Comparison of ENCODE assay signal across 1 cellular context in the genomic region with DNA sequence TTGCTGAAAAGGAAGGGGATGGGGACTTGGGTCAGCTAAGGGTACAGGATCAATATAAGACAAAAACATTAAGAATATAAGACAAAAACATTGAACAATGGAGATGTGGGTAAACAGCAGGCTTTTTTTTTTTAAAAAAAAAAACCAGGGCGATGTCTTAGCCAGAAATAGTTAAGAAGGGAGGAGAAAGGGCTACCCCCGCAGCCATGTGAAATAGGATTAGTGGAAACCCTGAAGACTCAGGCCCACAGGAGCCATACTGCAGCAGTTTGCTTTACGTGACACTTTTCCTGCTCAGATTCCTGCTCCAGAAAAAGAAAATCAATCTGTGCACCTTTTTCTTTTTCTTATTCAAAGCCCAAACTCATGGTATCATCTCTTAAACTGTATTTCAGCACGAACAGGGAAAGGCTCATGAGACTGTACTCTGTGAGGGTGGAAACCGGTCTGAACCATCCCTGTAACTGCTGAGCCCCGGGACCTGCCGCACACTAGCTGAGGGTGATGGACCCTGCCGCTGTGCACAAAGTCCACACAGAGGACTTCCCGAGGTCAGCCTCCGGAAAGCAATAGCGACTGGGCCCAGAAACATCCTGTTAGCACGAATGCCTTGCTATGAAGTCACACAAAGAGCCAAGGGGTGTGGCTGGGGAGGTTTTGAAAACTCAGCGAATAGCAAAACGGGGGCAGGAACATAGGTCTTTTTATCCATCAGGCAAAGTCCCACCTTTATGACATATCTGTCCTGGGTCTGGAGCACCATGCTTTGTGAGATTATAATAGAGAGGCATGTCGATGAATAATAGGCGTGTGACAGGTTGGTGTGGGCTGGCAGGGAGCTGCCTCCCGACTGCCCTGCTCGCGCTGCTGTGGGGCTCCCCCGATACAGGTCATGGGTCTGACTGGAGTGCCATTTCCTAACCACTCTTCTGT.
TF ChIP-seq lines count a peak whose summit lies in the region.

No MANE protein-coding gene starts in this region.

TF ChIP-seq in HepG2, 621 proteins besides CTCF, POLR2A, EP300 and RAD21 (continued from another document):
- TF ChIP-seq, protein P1, sequence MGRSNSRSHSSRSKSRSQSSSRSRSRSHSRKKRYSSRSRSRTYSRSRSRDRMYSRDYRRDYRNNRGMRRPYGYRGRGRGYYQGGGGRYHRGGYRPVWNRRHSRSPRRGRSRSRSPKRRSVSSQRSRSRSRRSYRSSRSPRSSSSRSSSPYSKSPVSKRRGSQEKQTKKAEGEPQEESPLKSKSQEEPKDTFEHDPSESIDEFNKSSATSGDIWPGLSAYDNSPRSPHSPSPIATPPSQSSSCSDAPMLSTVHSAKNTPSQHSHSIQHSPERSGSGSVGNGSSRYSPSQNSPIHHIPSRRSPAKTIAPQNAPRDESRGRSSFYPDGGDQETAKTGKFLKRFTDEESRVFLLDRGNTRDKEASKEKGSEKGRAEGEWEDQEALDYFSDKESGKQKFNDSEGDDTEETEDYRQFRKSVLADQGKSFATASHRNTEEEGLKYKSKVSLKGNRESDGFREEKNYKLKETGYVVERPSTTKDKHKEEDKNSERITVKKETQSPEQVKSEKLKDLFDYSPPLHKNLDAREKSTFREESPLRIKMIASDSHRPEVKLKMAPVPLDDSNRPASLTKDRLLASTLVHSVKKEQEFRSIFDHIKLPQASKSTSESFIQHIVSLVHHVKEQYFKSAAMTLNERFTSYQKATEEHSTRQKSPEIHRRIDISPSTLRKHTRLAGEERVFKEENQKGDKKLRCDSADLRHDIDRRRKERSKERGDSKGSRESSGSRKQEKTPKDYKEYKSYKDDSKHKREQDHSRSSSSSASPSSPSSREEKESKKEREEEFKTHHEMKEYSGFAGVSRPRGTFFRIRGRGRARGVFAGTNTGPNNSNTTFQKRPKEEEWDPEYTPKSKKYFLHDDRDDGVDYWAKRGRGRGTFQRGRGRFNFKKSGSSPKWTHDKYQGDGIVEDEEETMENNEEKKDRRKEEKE (IDR thresholded peaks at IDR 0.05): no peak
- TF ChIP-seq ZNF34 (CRISPR knock-in tag; IDR thresholded peaks at IDR 0.05; ENCODE audit: borderline replicate concordance): no peak
- TF ChIP-seq TRAFD1 (CRISPR knock-in tag; IDR thresholded peaks at IDR 0.05; ENCODE audit: borderline replicate concordance): no peak
- no peak for TF ChIP-seq ZFP1 (CRISPR knock-in tag; IDR thresholded peaks at IDR 0.05)
- no peak for TF ChIP-seq FOXP1 (IDR thresholded peaks at IDR 0.05)
- TF ChIP-seq FOXP1 (CRISPR knock-in tag; IDR thresholded peaks at IDR 0.05): no peak
- no peak for TF ChIP-seq SAP130 (CRISPR knock-in tag; IDR thresholded peaks at IDR 0.05; ENCODE audit: low read depth)
- no peak for TF ChIP-seq ZNF747 (CRISPR knock-in tag; IDR thresholded peaks at IDR 0.05; ENCODE audit: borderline replicate concordance)
- TF ChIP-seq FOXK2 (IDR thresholded peaks at IDR 0.05): no peak
- TF ChIP-seq KDM3A (CRISPR knock-in tag; IDR thresholded peaks at IDR 0.05; ENCODE audit: low read depth): no peak
- no peak for TF ChIP-seq CREB3 (CRISPR knock-in tag; IDR thresholded peaks at IDR 0.05)
- no peak for TF ChIP-seq ZNF674 (CRISPR knock-in tag; IDR thresholded peaks at IDR 0.05; ENCODE audit: low read depth)
- TF ChIP-seq, protein P2, sequence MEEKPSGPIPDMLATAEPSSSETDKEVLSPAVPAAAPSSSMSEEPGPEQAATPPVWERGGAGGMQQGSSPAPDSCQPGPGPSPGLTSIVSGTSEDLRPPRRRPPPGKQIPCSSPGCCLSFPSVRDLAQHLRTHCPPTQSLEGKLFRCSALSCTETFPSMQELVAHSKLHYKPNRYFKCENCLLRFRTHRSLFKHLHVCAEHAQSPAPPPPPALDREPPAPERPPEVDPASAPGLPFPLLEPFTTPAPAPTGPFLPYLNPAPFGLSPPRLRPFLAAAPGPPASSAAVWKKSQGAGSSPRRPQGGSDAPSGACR (CRISPR knock-in tag; IDR thresholded peaks at IDR 0.05): 0 out of 2 replicates have a peak, but pooled peaks have one; percentile 47
- TF ChIP-seq STAG1 (CRISPR knock-in tag; IDR thresholded peaks at IDR 0.05): no peak
- no peak for TF ChIP-seq ZNF326 (CRISPR knock-in tag; IDR thresholded peaks at IDR 0.05; ENCODE audit: borderline replicate concordance)
- TF ChIP-seq ZMYM2 (CRISPR knock-in tag; IDR thresholded peaks at IDR 0.05): no peak
- no peak for TF ChIP-seq ZNF253 (CRISPR knock-in tag; IDR thresholded peaks at IDR 0.05; ENCODE audit: borderline replicate concordance)
- TF ChIP-seq NFE2L1 (CRISPR knock-in tag; IDR thresholded peaks at IDR 0.05; ENCODE audit: borderline replicate concordance): no peak
- TF ChIP-seq NR2F6 (IDR thresholded peaks at IDR 0.05): no peak
- TF ChIP-seq NR2F6 (CRISPR knock-in tag; IDR thresholded peaks at IDR 0.05): 0 out of 2 replicates have a peak, but pooled peaks have one; percentile 32
- no peak for TF ChIP-seq NFYC (CRISPR knock-in tag; IDR thresholded peaks at IDR 0.05)
- no peak for TF ChIP-seq U2AF1 (optimal IDR thresholded peaks at IDR 0.05; ENCODE audit: low read depth, low read length)
- no peak for TF ChIP-seq HHEX (CRISPR knock-in tag; IDR thresholded peaks at IDR 0.05)
- TF ChIP-seq ZNF3 (CRISPR knock-in tag; IDR thresholded peaks at IDR 0.05): no peak
